ENCODE assay signal across 13 cellular contexts in genomic region chr4:18882468-18882867, GRCh38.
DNase-seq lines count a peak whose midpoint lies in the region; ATAC-seq, FAIRE-seq and TF ChIP-seq lines count a peak whose summit lies in the region.
"Had no signal": no experiment of that assay in that cellular context is flagged by ENCODE, and none has a peak within 500 bp of the region (broad histone marks: within the 10 kb centered on the region; RNA-seq: fewer than 3 reads in every experiment).

No MANE protein-coding gene starts in this region.

- H3K79me1 ChIP-seq in mesendoderm (ENCODE audit: low read length) = no peaks in the 10 kb centered on the region

- WGBS in mammary epithelial cell (ENCODE audit: low coverage, missing lambda C conversion rate) = 4% methylated on average over 3 of the region's 3 CpGs
- WGBS in mesendoderm (ENCODE audit: extremely low coverage, insufficient coverage, low lambda C conversion rate) = no CpG with 5 or more reads among the region's 3 CpGs

- H4K20me1 ChIP-seq in mammary epithelial cell (ENCODE audit: insufficient read depth, low read length) = no peaks in the 10 kb centered on the region

- intact Hi-C loops in mammary epithelial cell (cut with micrococcal nuclease) = no loop called here

- H2AK5ac ChIP-seq in mesendoderm (ENCODE audit: low read length) = no peak overlapping the region

- H2AFZ ChIP-seq in mammary epithelial cell (ENCODE audit: low read depth, low read length) = peak overlapping the region; percentile 92

- CTCF ChIA-PET in mammary epithelial cell (lab: Charles Lee; ENCODE audit: low non-redundant PET) = no interaction called here

- no peak overlapping the region for H3K4ac ChIP-seq in mesendoderm (ENCODE audit: low read depth, low read length)

- H3K27me3 ChIP-seq in mammary epithelial cell (ENCODE audit: insufficient read depth, low read length) (no peaks in the 10 kb centered on the region), mesendoderm (ENCODE audit: insufficient read depth, low read length, poor library complexity) (no peaks in the 10 kb centered on the region)
- H3K27me3 ChIP-seq: tibial nerve had no signal

- no peak overlapping the region for H4K8ac ChIP-seq in mesendoderm (ENCODE audit: low read depth, low read length)

- no TSS peak for BruUV-seq in mammary epithelial cell (replicated peaks; lab: Mats Ljungman, UMichigan)

- H3K27ac ChIP-seq in mammary epithelial cell (ENCODE audit: insufficient read depth, low read depth, low read length) (peak overlapping the region; percentile 68), mesendoderm (ENCODE audit: low read depth, low read length) (no peak overlapping the region)
- H3K27ac ChIP-seq: tibial nerve had no signal

- DNase-seq in COLO829 (ENCODE audit: low spot score) (peak; percentile 9), HTR-8/SVneo (ENCODE audit: insufficient read length, low spot score) (peak; percentile 51), mammary epithelial cell (peak; percentile 59), mesendoderm (peak; percentile 79), RPMI8226 (no peak), NCI-H510A treated with DMSO at 0.1 percent for 48 hours (lab: John Stamatoyannopoulos, UW) (no peak)
- DNase-seq: activated CD8-positive, alpha-beta memory T cell treated with anti-CD3 and anti-CD28 coated beads, Interleukin-2, amount 10 ng/mL, durations not matched to agents 7 days and 5 days; head of caudate nucleus; naive B cell; NCI-H2171 had no signal

- no peak overlapping the region for H3K23ac ChIP-seq in mesendoderm (ENCODE audit: low read length)

- H3K18ac ChIP-seq in mesendoderm (ENCODE audit: low read length) = no peak overlapping the region

- peak; percentile 67 for FAIRE-seq in HTR-8/SVneo (lab: Jason Lieb, UNC)

- H3K4me2 ChIP-seq in mammary epithelial cell (ENCODE audit: insufficient read depth, low read depth, low read length) (peak overlapping the region; percentile 70), mesendoderm (ENCODE audit: low read length) (no peak overlapping the region)

- in situ Hi-C loops in mammary epithelial cell (cut with MboI; ENCODE audit: low sequenced_read_pairs in 2 of 2) = no loop called here

- H3K36me3 ChIP-seq in mammary epithelial cell (ENCODE audit: insufficient read depth, low read length) (no peaks in the 10 kb centered on the region), mesendoderm (ENCODE audit: control insufficient read depth, insufficient read depth, low read length) (no peaks in the 10 kb centered on the region)
- H3K36me3 ChIP-seq: tibial nerve had no signal

- dilution Hi-C loops in mammary epithelial cell (cut with HindIII; ENCODE audit: low sequenced_read_pairs) = no loop called here

- H3K4me1 ChIP-seq in mammary epithelial cell (ENCODE audit: insufficient read depth, low read length) (no peaks in the 10 kb centered on the region), mesendoderm (ENCODE audit: control insufficient read depth, low read depth, low read length) (no peaks in the 10 kb centered on the region)
- H3K4me1 ChIP-seq: tibial nerve had no signal

- H2BK120ac ChIP-seq in mesendoderm (ENCODE audit: low read depth, low read length) = no peak overlapping the region

- no peak overlapping the region for H3K4me3 ChIP-seq in mammary epithelial cell (replicated peaks in 1 of 3; ENCODE audit: insufficient read depth in 1 of 3, low read depth in 2 of 3, low read length in 3 of 3)
- H3K4me3 ChIP-seq in mesendoderm (ENCODE audit: low read length) = no peak overlapping the region
- H3K4me3 ChIP-seq: tibial nerve had no signal

- no peak overlapping the region for H2BK5ac ChIP-seq in mesendoderm (ENCODE audit: low read length)

- no peaks in the 10 kb centered on the region for H3K79me2 ChIP-seq in mammary epithelial cell (ENCODE audit: insufficient read depth, low read length)
- H3K79me2 ChIP-seq in mesendoderm (ENCODE audit: control insufficient read depth, insufficient read depth, low read length) = no peaks in the 10 kb centered on the region

- no peak overlapping the region for H4K5ac ChIP-seq in mesendoderm (ENCODE audit: low read length)

- no peak overlapping the region for H2BK15ac ChIP-seq in mesendoderm (replicated peaks; ENCODE audit: low read depth)

- H3K9ac ChIP-seq in mammary epithelial cell (ENCODE audit: insufficient read depth, low read length) (no peak overlapping the region), mesendoderm (ENCODE audit: low read length) (no peak overlapping the region)

- ATAC-seq in HG02763 (IDR thresholded peaks at IDR 0.05; ENCODE audit: unreplicated experiment) = no peak
- no peak for ATAC-seq in GM21381 (IDR thresholded peaks at IDR 0.05; ENCODE audit: unreplicated experiment)
- ATAC-seq: activated CD8-positive, alpha-beta memory T cell treated with anti-CD3 and anti-CD28 coated beads, Interleukin-2, amount 10 ng/mL, durations not matched to agents 7 days and 5 days had no signal

- H3K56ac ChIP-seq in mesendoderm (ENCODE audit: low read length) = no peak overlapping the region

- no peaks in the 10 kb centered on the region for H3K9me3 ChIP-seq in mammary epithelial cell (replicated peaks; ENCODE audit: insufficient read depth, low read length)
- H3K9me3 ChIP-seq: tibial nerve had no signal

- peak in 1 of 2 donors; percentile 9 for TF ChIP-seq CTCF in mammary epithelial cell (conservative IDR thresholded peaks at IDR 0.05 in 1 of 2, IDR thresholded peaks at IDR 0.05 in 1 of 2; ENCODE audit: extremely low read depth in 1 of 2, insufficient read depth in 1 of 2, low read depth in 1 of 2, low read length in 2 of 2)

Comparison
In these comparisons a context has a peak if more than half of its experiments do, and no peak if none do; other contexts are left out.
1. DNase-seq: peak in COLO829 (single experiment), HTR-8/SVneo (single experiment), mammary epithelial cell (single experiment) and mesendoderm (single experiment); none in RPMI8226 (single experiment) and NCI-H510A treated with DMSO at 0.1 percent for 48 hours (single experiment).